Comparison of ENCODE assay signal across 22 cellular contexts in genomic region chr7:30836991-30837390, GRCh38.
DNase-seq lines count a peak whose midpoint lies in the region; ATAC-seq, FAIRE-seq and TF ChIP-seq lines count a peak whose summit lies in the region.
"Had no signal": no experiment of that assay in that cellular context is flagged by ENCODE, and none has a peak within 500 bp of the region (broad histone marks: within the 10 kb centered on the region; RNA-seq: fewer than 3 reads in every experiment).

No MANE protein-coding gene starts in this region.

- CTCF ChIA-PET in activated CD4-positive, alpha-beta T cell treated with anti-CD3 and anti-CD28 coated beads for 36 hours (lab: Charles Lee) = no interaction called here

- H3K27ac ChIP-seq in left lung (no peak overlapping the region), pancreas (no peak overlapping the region)
- H3K27ac ChIP-seq: 22Rv1, A549, C4-2B had no signal

- peaks cover 7% of the 10 kb centered on the region for H3K4me1 Mint-ChIP-seq in type B pancreatic cell (ENCODE audit: unreplicated experiment)
- H3K4me1 Mint-ChIP-seq in activated CD4-positive, alpha-beta T cell treated with anti-CD3 and anti-CD28 coated beads for 36 hours = no peaks in the 10 kb centered on the region

- H3K36me3 Mint-ChIP-seq in type B pancreatic cell = peaks cover 31% of the 10 kb centered on the region
- peaks cover 14% of the 10 kb centered on the region for H3K36me3 Mint-ChIP-seq in activated CD4-positive, alpha-beta T cell treated with anti-CD3 and anti-CD28 coated beads for 36 hours (ENCODE audit: low read depth)

- POLR2A ChIA-PET in activated CD4-positive, alpha-beta T cell treated with anti-CD3 and anti-CD28 coated beads for 36 hours (lab: Charles Lee) = no interaction called here

- ATAC-seq in left lung (peak; percentile 34), pancreas (no peak)
- no peak for ATAC-seq in activated CD4-positive, alpha-beta T cell treated with anti-CD3 and anti-CD28 coated beads for 36 hours
- ATAC-seq: A549 had no signal

- WGBS in pancreas, 2 donors = 78 to 85% methylated on average over 7 of the region's 7 CpGs

- FAIRE-seq in pancreas (lab: Jason Lieb, UNC) = no peak
- FAIRE-seq: A549, D721Med, GM12892, GM18507, H1 had no signal

- H3K27me3 ChIP-seq in left lung = no peaks in the 10 kb centered on the region
- no peaks in the 10 kb centered on the region for H3K27me3 ChIP-seq in pancreas

- DNase-seq in activated CD8-positive, alpha-beta memory T cell treated with anti-CD3 and anti-CD28 coated beads for 24 hours = peak; percentile 28
- DNase-seq in activated CD8-positive, alpha-beta memory T cell treated with anti-CD3 and anti-CD28 coated beads, Interleukin-2, amount 50 U/mL, for 4 hours = no peak
- DNase-seq in left lung (no peak), type B pancreatic cell (ENCODE audit: extremely low spot score, unreplicated experiment) (peak; percentile 36), NAMALWA (ENCODE audit: low spot score) (no peak), pancreas (no peak), SW 1271 (lab: John Stamatoyannopoulos, UW) (no peak)
- DNase-seq in activated CD4-positive, alpha-beta T cell treated with anti-CD3 and anti-CD28 coated beads for 36 hours = no peak
- DNase-seq: AML-193; CD4-positive, alpha-beta T cell; DMS153; DMS79; GDM1 had no signal

- H3K27ac Mint-ChIP-seq in type B pancreatic cell = no peak overlapping the region
- no peak overlapping the region for H3K27ac Mint-ChIP-seq in activated CD4-positive, alpha-beta T cell treated with anti-CD3 and anti-CD28 coated beads for 36 hours
- H3K27ac Mint-ChIP-seq: CD4-positive, alpha-beta T cell had no signal

- H3K9me3 ChIP-seq in left lung (peaks cover 0 to 22% of the 10 kb centered on the region in 2 donors), pancreas (no peaks in the 10 kb centered on the region)

- intact Hi-C loops in left lung (cut with DNase I) = no loop called here
- intact Hi-C loops in activated CD4-positive, alpha-beta T cell treated with anti-CD3 and anti-CD28 coated beads for 36 hours (cut with DNase I, micrococcal nuclease) = no loop called here
- intact Hi-C loops in pancreas (cut with DNase I) = no loop called here

- H3K27me3 Mint-ChIP-seq in type B pancreatic cell = no peaks in the 10 kb centered on the region
- H3K27me3 Mint-ChIP-seq in activated CD4-positive, alpha-beta T cell treated with anti-CD3 and anti-CD28 coated beads for 36 hours = no peaks in the 10 kb centered on the region
- H3K27me3 Mint-ChIP-seq: CD4-positive, alpha-beta T cell had no signal

- H3K4me3 ChIP-seq in left lung (no peak overlapping the region), pancreas (no peak overlapping the region)
- H3K4me3 ChIP-seq: A549, HAP-1 had no signal

- no peaks in the 10 kb centered on the region for H3K4me1 ChIP-seq in left lung
- H3K4me1 ChIP-seq in pancreas = no peaks in the 10 kb centered on the region
- H3K4me1 ChIP-seq: A549, Caco-2, HAP-1 had no signal

- H3K9me3 Mint-ChIP-seq in type B pancreatic cell = no peaks in the 10 kb centered on the region
- H3K9me3 Mint-ChIP-seq in activated CD4-positive, alpha-beta T cell treated with anti-CD3 and anti-CD28 coated beads for 36 hours (ENCODE audit: low read depth) = peaks cover 18% of the 10 kb centered on the region

- peaks cover 0 to 11% of the 10 kb centered on the region in 2 donors for H3K36me3 ChIP-seq in left lung
- H3K36me3 ChIP-seq in pancreas = no peaks in the 10 kb centered on the region
- H3K36me3 ChIP-seq: HAP-1 had no signal

- no peak overlapping the region for H3K4me3 Mint-ChIP-seq in type B pancreatic cell
- H3K4me3 Mint-ChIP-seq in activated CD4-positive, alpha-beta T cell treated with anti-CD3 and anti-CD28 coated beads for 36 hours = no peak overlapping the region
- H3K4me3 Mint-ChIP-seq: CD4-positive, alpha-beta T cell had no signal

- TF ChIP-seq CTCF in left lung (IDR thresholded peaks at IDR 0.05) (no peak), type B pancreatic cell (conservative IDR thresholded peaks at IDR 0.05) (no peak), pancreas (IDR thresholded peaks at IDR 0.05) (no peak)

Comparison
In these comparisons a context has a peak if more than half of its experiments do, and no peak if none do; other contexts are left out.
1. DNase-seq: peak in activated CD8-positive, alpha-beta memory T cell treated with anti-CD3 and anti-CD28 coated beads for 24 hours (single experiment) and type B pancreatic cell (single experiment); none in activated CD8-positive, alpha-beta memory T cell treated with anti-CD3 and anti-CD28 coated beads, Interleukin-2, amount 50 U/mL, for 4 hours (single experiment), left lung (0 of 2), activated CD4-positive, alpha-beta T cell treated with anti-CD3 and anti-CD28 coated beads for 36 hours (single experiment), NAMALWA (single experiment), pancreas (0 of 6) and SW 1271 (0 of 2).